Comparison of ENCODE assay signal across 8 cellular contexts in genomic region chr5:141330299-141331080, GRCh38. TPM values are rescaled to one million over a fixed set of nuclear protein-coding genes. Genes with fewer than 3 reads are reported as not detected.
A peak's percentile ranks its signal among the peaks of the same experiment; 100 is the strongest.
DNase-seq lines count a peak whose midpoint lies in the region; ATAC-seq and TF ChIP-seq lines count a peak whose summit lies in the region.

PCDHGA1 (plus strand) TSS chr5:141330514.

- no peak for TF ChIP-seq EP300 in upper lobe of left lung (IDR thresholded peaks at IDR 0.05)

- peaks cover 19 to 78% (median 66%) of the 10 kb centered on the region in 7 donors for H3K9me3 Mint-ChIP-seq in CD14-positive monocyte
- peaks cover 8 to 9% of the 10 kb centered on the region in 2 donors for H3K9me3 Mint-ChIP-seq in effector memory CD8-positive, alpha-beta T cell
- peaks cover 11% of the 10 kb centered on the region for H3K9me3 Mint-ChIP-seq in stimulated activated memory B cell treated with anti-CD40 and anti-IgM and Interleukin-4, amounts not matched to agents 10 μg/mL and 1 μg/mL and 100 μg/mL, for 72 hours

- H3K4me3 ChIP-seq in NT2/D1 (ENCODE audit: insufficient read length, low read depth) (no peak within 1 kb of the TSS), upper lobe of left lung (no peak within 1 kb of the TSS)

- peak; percentile 51 for TF ChIP-seq CTCF in CD14-positive monocyte (IDR thresholded peaks at IDR 0.05)
- TF ChIP-seq CTCF in upper lobe of left lung (IDR thresholded peaks at IDR 0.05): no peak

- WGBS in upper lobe of left lung, 2 donors: 25 to 29% methylated on average over 21 of the region's 21 CpGs

- H3K4me1 Mint-ChIP-seq in CD14-positive monocyte: peaks cover 5% of the 10 kb centered on the region
- peaks cover 6% of the 10 kb centered on the region in 2 donors for H3K4me1 Mint-ChIP-seq in effector memory CD8-positive, alpha-beta T cell (ENCODE audit: low read depth in 2 of 2)
- H3K4me1 Mint-ChIP-seq in stimulated activated memory B cell treated with anti-CD40 and anti-IgM and Interleukin-4, amounts not matched to agents 10 μg/mL and 1 μg/mL and 100 μg/mL, for 72 hours: peaks cover 9% of the 10 kb centered on the region

- peaks cover 30 to 75% (median 63%) of the 10 kb centered on the region in 3 donors for H3K27me3 Mint-ChIP-seq in CD14-positive monocyte (ENCODE audit: low read depth in 3 of 3)
- peaks cover 58 to 90% of the 10 kb centered on the region in 2 donors for H3K27me3 Mint-ChIP-seq in effector memory CD8-positive, alpha-beta T cell
- H3K27me3 Mint-ChIP-seq in stimulated activated memory B cell treated with anti-CD40 and anti-IgM and Interleukin-4, amounts not matched to agents 10 μg/mL and 1 μg/mL and 100 μg/mL, for 72 hours: peaks cover 68% of the 10 kb centered on the region

- no peaks in the 10 kb centered on the region for H3K4me1 ChIP-seq in NT2/D1 (ENCODE audit: insufficient read depth, insufficient read length)
- no peaks in the 10 kb centered on the region for H3K4me1 ChIP-seq in upper lobe of left lung

- intact Hi-C loops in CD14-positive monocyte (cut with micrococcal nuclease): no loop called here

- H3K9me3 ChIP-seq in NT2/D1 (ENCODE audit: insufficient read depth, low read length) (no peaks in the 10 kb centered on the region; the same call in 1 of the 2 replicates), upper lobe of left lung (peaks cover 48 to 85% (median 64%) of the 10 kb centered on the region in 4 donors)

- H3K27ac Mint-ChIP-seq in CD14-positive monocyte: no peak within 1 kb of the TSS
- no peak within 1 kb of the TSS for H3K27ac Mint-ChIP-seq in effector memory CD8-positive, alpha-beta T cell
- H3K27ac Mint-ChIP-seq in stimulated activated memory B cell treated with anti-CD40 and anti-IgM and Interleukin-4, amounts not matched to agents 10 μg/mL and 1 μg/mL and 100 μg/mL, for 72 hours: no peak within 1 kb of the TSS

- H3K36me3 ChIP-seq in NT2/D1 (ENCODE audit: insufficient read depth, insufficient read length, low read length): no peaks in the 10 kb centered on the region
- H3K36me3 ChIP-seq in upper lobe of left lung: no peaks in the 10 kb centered on the region

- H3K27ac ChIP-seq in upper lobe of left lung: no peak within 1 kb of the TSS

- peaks cover 0 to 3% of the 10 kb centered on the region in 2 donors for H3K36me3 Mint-ChIP-seq in CD14-positive monocyte
- H3K36me3 Mint-ChIP-seq in effector memory CD8-positive, alpha-beta T cell (ENCODE audit: insufficient read depth): peaks cover 2% of the 10 kb centered on the region
- no peaks in the 10 kb centered on the region for H3K36me3 Mint-ChIP-seq in stimulated activated memory B cell treated with anti-CD40 and anti-IgM and Interleukin-4, amounts not matched to agents 10 μg/mL and 1 μg/mL and 100 μg/mL, for 72 hours

- DNase-seq in CD14-positive monocyte (ENCODE audit: low spot score) (no peak), NT2/D1 (ENCODE audit: low read depth, low spot score) (peak; percentile 28), islet precursor cell (no peak), upper lobe of left lung (no peak), NCI-H1092 (lab: John Stamatoyannopoulos, UW) (no peak)
- DNase-seq in effector memory CD8-positive, alpha-beta T cell: peak in 2 of 3 experiments; percentile 24 to 41

- peak; percentile 48 for ATAC-seq in GM21360 (IDR thresholded peaks at IDR 0.05; ENCODE audit: unreplicated experiment)
- peak; percentile 48 for ATAC-seq in effector memory CD8-positive, alpha-beta T cell (replicated peaks)
- ATAC-seq in stimulated activated memory B cell treated with anti-CD40 and anti-IgM and Interleukin-4, amounts not matched to agents 10 μg/mL and 1 μg/mL and 100 μg/mL, for 72 hours: no peak
- ATAC-seq in upper lobe of left lung (ENCODE audit: low FRiP score in 2 of 2): no peak

- no peak within 1 kb of the TSS for H3K9ac ChIP-seq in NT2/D1 (ENCODE audit: insufficient read length, low read depth)

- H3K27me3 ChIP-seq in NT2/D1 (ENCODE audit: insufficient read depth, insufficient read length): no peaks in the 10 kb centered on the region
- H3K27me3 ChIP-seq in upper lobe of left lung: no peaks in the 10 kb centered on the region

- peak within 1 kb of the TSS in 1 of 2 donors; percentile 51 for H3K4me3 Mint-ChIP-seq in CD14-positive monocyte
- H3K4me3 Mint-ChIP-seq in effector memory CD8-positive, alpha-beta T cell: peak within 1 kb of the TSS; percentile 14 to 46
- peak within 1 kb of the TSS; percentile 16 for H3K4me3 Mint-ChIP-seq in stimulated activated memory B cell treated with anti-CD40 and anti-IgM and Interleukin-4, amounts not matched to agents 10 μg/mL and 1 μg/mL and 100 μg/mL, for 72 hours

- TF ChIP-seq POLR2A in upper lobe of left lung (IDR thresholded peaks at IDR 0.05): no peak

RNA-seq across cellular contexts. Expression of gene PCDHGA1, which starts in this region (rescaled TPM):
- polyA plus RNA-seq in CD14-positive monocyte: not detected
- under 1 TPM in 4 of 6 donors, not detected in 2; 0.15 to 0.51 (median 0.24) TPM for total RNA-seq in upper lobe of left lung

Comparison
In these comparisons a context has a peak if more than half of its experiments do, and no peak if none do; other contexts are left out.
1. DNase-seq: peak in NT2/D1 (single experiment) and effector memory CD8-positive, alpha-beta T cell (2 of 3); none in CD14-positive monocyte (single experiment), islet precursor cell (single experiment), upper lobe of left lung (0 of 2) and NCI-H1092 (single experiment).
2. ATAC-seq: peak in GM21360 (single experiment) and effector memory CD8-positive, alpha-beta T cell (single experiment); none in stimulated activated memory B cell treated with anti-CD40 and anti-IgM and Interleukin-4, amounts not matched to agents 10 μg/mL and 1 μg/mL and 100 μg/mL, for 72 hours (single experiment) and upper lobe of left lung (0 of 2).